19 cellular contexts compared by ENCODE assay signal in genomic region chr1:219506337-219506944, GRCh38.
"Had no signal": no experiment of that assay in that cellular context is flagged by ENCODE, and none has a peak within 500 bp of the region (broad histone marks: within the 10 kb centered on the region; RNA-seq: fewer than 3 reads in every experiment).

No MANE protein-coding gene starts in this region.

- H3K4me1 Mint-ChIP-seq: naive thymus-derived CD8-positive, alpha-beta T cell had no signal

- H3K4me3 ChIP-seq: mucosa of descending colon, psoas muscle, right lobe of liver, suprapubic skin had no signal

- H3K4me3 Mint-ChIP-seq: dendritic cell treated with granulocyte-macrophage colony-stimulating factor and Interleukin-4, amounts not matched to agents 40 ng/mL and 50 ng/mL, for 4 days; naive thymus-derived CD8-positive, alpha-beta T cell; T-helper 2 cell treated with Interferon-gamma antibody and Interleukin-4, amounts not matched to agents 5 μg/mL and 100 μg/mL, for 36 hours; type B pancreatic cell had no signal

- H3K27ac Mint-ChIP-seq: dendritic cell treated with granulocyte-macrophage colony-stimulating factor and Interleukin-4, amounts not matched to agents 40 ng/mL and 50 ng/mL, for 4 days; naive thymus-derived CD8-positive, alpha-beta T cell; T-helper 2 cell treated with Interferon-gamma antibody and Interleukin-4, amounts not matched to agents 5 μg/mL and 100 μg/mL, for 36 hours; type B pancreatic cell had no signal

- H3K27me3 ChIP-seq: foreskin keratinocyte, right lobe of liver, suprapubic skin had no signal

- H3K27me3 Mint-ChIP-seq: type B pancreatic cell had no signal

- H3K36me3 Mint-ChIP-seq: naive thymus-derived CD8-positive, alpha-beta T cell; type B pancreatic cell had no signal

- H3K4me1 ChIP-seq: foreskin keratinocyte, psoas muscle, right lobe of liver had no signal

- H3K9me3 ChIP-seq: mucosa of descending colon, psoas muscle, right lobe of liver, suprapubic skin had no signal

- H3K36me3 ChIP-seq: right lobe of liver, suprapubic skin had no signal

- H3K27ac ChIP-seq: foreskin keratinocyte, psoas muscle, right lobe of liver, suprapubic skin had no signal

- DNase-seq: activated CD4-positive, alpha-beta T cell treated with anti-CD3 and anti-CD28 coated beads, Interleukin-2, amount 50 U/mL, for 4 hours; activated naive CD4-positive, alpha-beta T cell; activated T-cell treated with anti-CD3 and anti-CD28 coated beads for 4 hours; aorta; effector memory CD4-positive, alpha-beta T cell; foreskin keratinocyte; head of caudate nucleus; mucosa of descending colon; naive thymus-derived CD8-positive, alpha-beta T cell; occipital lobe; psoas muscle; right lobe of liver; stimulated activated naive CD8-positive, alpha-beta T cell treated with anti-CD3 and anti-CD28 coated beads, Interleukin-15, Interleukin-2, amounts not matched to agents 100 U/mL and 50 U/mL, for 24 hours; SW 1271 had no signal

- ATAC-seq: foreskin keratinocyte; left lobe of liver; mucosa of descending colon; naive thymus-derived CD8-positive, alpha-beta T cell; psoas muscle; right lobe of liver; stimulated activated naive CD8-positive, alpha-beta T cell treated with anti-CD3 and anti-CD28 coated beads, Interleukin-15, Interleukin-2, amounts not matched to agents 100 U/mL and 50 U/mL, for 24 hours had no signal

- H3K9me3 Mint-ChIP-seq: naive thymus-derived CD8-positive, alpha-beta T cell; T-helper 2 cell treated with Interferon-gamma antibody and Interleukin-4, amounts not matched to agents 5 μg/mL and 100 μg/mL, for 36 hours; type B pancreatic cell had no signal
